8 cellular contexts compared by ENCODE assay signal in genomic region chr7:141551773-141552162, GRCh38. TPM values are rescaled to one million over a fixed set of nuclear protein-coding genes. Genes with fewer than 3 reads are reported as not detected.
DNase-seq lines count a peak whose midpoint lies in the region; ATAC-seq and TF ChIP-seq lines count a peak whose summit lies in the region.

No MANE protein-coding gene starts in this region.

- peak; percentile 10 for ATAC-seq in HG02981 (IDR thresholded peaks at IDR 0.05; ENCODE audit: unreplicated experiment)
- peak; percentile 3 for ATAC-seq in activated naive CD8-positive, alpha-beta T cell treated with anti-CD3 and anti-CD28 coated beads, Interleukin-2, amount 50 U/mL, for 24 hours
- no peak for ATAC-seq in upper lobe of right lung

- H3K27me3 Mint-ChIP-seq in activated naive CD8-positive, alpha-beta T cell treated with anti-CD3 and anti-CD28 coated beads, Interleukin-2, amount 50 U/mL, for 24 hours = no peaks in the 10 kb centered on the region

- intact Hi-C loops in lower leg skin (cut with DNase I; ENCODE audit: low total_unique reads) = no loop called here
- intact Hi-C loops in upper lobe of right lung (cut with DNase I) = no loop called here

- peaks cover 50% of the 10 kb centered on the region for H3K36me3 Mint-ChIP-seq in activated naive CD8-positive, alpha-beta T cell treated with anti-CD3 and anti-CD28 coated beads, Interleukin-2, amount 50 U/mL, for 24 hours (ENCODE audit: low read depth)

- H3K9me3 Mint-ChIP-seq in activated naive CD8-positive, alpha-beta T cell treated with anti-CD3 and anti-CD28 coated beads, Interleukin-2, amount 50 U/mL, for 24 hours = no peaks in the 10 kb centered on the region

- peak overlapping the region; percentile 91 for H3K4me3 Mint-ChIP-seq in activated naive CD8-positive, alpha-beta T cell treated with anti-CD3 and anti-CD28 coated beads, Interleukin-2, amount 50 U/mL, for 24 hours

- H3K27ac ChIP-seq in upper lobe of right lung = no peak overlapping the region

- H3K4me1 Mint-ChIP-seq in activated naive CD8-positive, alpha-beta T cell treated with anti-CD3 and anti-CD28 coated beads, Interleukin-2, amount 50 U/mL, for 24 hours = peaks cover 58% of the 10 kb centered on the region

- H3K36me3 ChIP-seq in GM06990 (ENCODE audit: control insufficient read depth, insufficient read depth, low read length) = no peaks in the 10 kb centered on the region
- peaks cover 15% of the 10 kb centered on the region for H3K36me3 ChIP-seq in upper lobe of right lung

- TF ChIP-seq POLR2A in lower leg skin (IDR thresholded peaks at IDR 0.05) = no peak

- no peaks in the 10 kb centered on the region for H3K27me3 ChIP-seq in GM06990 (replicated peaks; ENCODE audit: control insufficient read depth, insufficient read depth, low read length)
- no peaks in the 10 kb centered on the region for H3K27me3 ChIP-seq in upper lobe of right lung

- H3K4me1 ChIP-seq in upper lobe of right lung = peaks cover 12% of the 10 kb centered on the region

- no peaks in the 10 kb centered on the region for H3K9me3 ChIP-seq in upper lobe of right lung

- DNase-seq in GM06990 (ENCODE audit: extremely low read depth, insufficient read length) = no peak
- no peak for DNase-seq in activated naive CD8-positive, alpha-beta T cell treated with anti-CD3 and anti-CD28 coated beads, Interleukin-2, amount 50 U/mL, for 24 hours
- no peak for DNase-seq in lower leg skin (ENCODE audit: low spot score in 2 of 2)
- DNase-seq in upper lobe of right lung = no peak
- no peak for DNase-seq in DMS153 (lab: John Stamatoyannopoulos, UW)
- no peak for DNase-seq in foreskin melanocyte
- DNase-seq in activated CD4-positive, alpha-beta T cell treated with anti-CD3 and anti-CD28 coated beads, Interleukin-2, amount 50 U/mL, for 1 hour = no peak

- H3K4me3 ChIP-seq in GM06990 (replicated peaks; ENCODE audit: low read depth, low read length) = peak overlapping the region; percentile 93
- H3K4me3 ChIP-seq in lower leg skin (ENCODE audit: low read depth, poor library complexity, severe bottlenecking) = peak overlapping the region; percentile 86
- H3K4me3 ChIP-seq in upper lobe of right lung = peak overlapping the region; percentile 75

- H3K27ac Mint-ChIP-seq in activated naive CD8-positive, alpha-beta T cell treated with anti-CD3 and anti-CD28 coated beads, Interleukin-2, amount 50 U/mL, for 24 hours = peak overlapping the region; percentile 92

- TF ChIP-seq CTCF in GM06990 (IDR thresholded peaks at IDR 0.05; ENCODE audit: insufficient read depth, low read length, poor library complexity, severe bottlenecking) (no peak), lower leg skin (IDR thresholded peaks at IDR 0.05) (no peak), upper lobe of right lung (IDR thresholded peaks at IDR 0.05) (no peak)

- WGBS in lower leg skin, 2 donors = 9 to 17% methylated on average over 4 of the region's 4 CpGs

RNA-seq across cellular contexts. Expression of gene AGK, which starts 0.6 kb away (rescaled TPM):
- 10 to 100 TPM in 3 of 4 donors, 1 to 10 TPM in 1; 9.8 to 20.1 (median 14.9) TPM for total RNA-seq in lower leg skin
- 17.5 TPM for total RNA-seq in upper lobe of right lung
